18 cellular contexts compared by ENCODE assay signal in genomic region chr1:218201004-218201403, GRCh38.
A peak's percentile ranks its signal among the peaks of the same experiment; 100 is the strongest.
DNase-seq lines count a peak whose midpoint lies in the region; ATAC-seq and TF ChIP-seq lines count a peak whose summit lies in the region.
"Had no signal": no experiment of that assay in that cellular context is flagged by ENCODE, and none has a peak within 500 bp of the region (broad histone marks: within the 10 kb centered on the region; RNA-seq: fewer than 3 reads in every experiment).

No MANE protein-coding gene starts in this region.

- no peak overlapping the region for H3K27ac Mint-ChIP-seq in CD8-positive, alpha-beta memory T cell

- H3K4me1 ChIP-seq in HAP-1: peaks cover 32% of the 10 kb centered on the region
- no peaks in the 10 kb centered on the region for H3K4me1 ChIP-seq in Panc1 (ENCODE audit: control insufficient read depth, insufficient read depth, low read length)
- H3K4me1 ChIP-seq in foreskin keratinocyte: no peaks in the 10 kb centered on the region
- H3K4me1 ChIP-seq in CD8-positive, alpha-beta memory T cell (ENCODE audit: insufficient read depth, low read length): no peaks in the 10 kb centered on the region

- H3K9me3 Mint-ChIP-seq in CD8-positive, alpha-beta memory T cell: peaks cover 0 to 6% (median 2%) of the 10 kb centered on the region in 5 donors
- H3K9me3 Mint-ChIP-seq: H9 had no signal

- H3K27me3 ChIP-seq in HAP-1 (ENCODE audit: low read depth): no peaks in the 10 kb centered on the region
- no peaks in the 10 kb centered on the region for H3K27me3 ChIP-seq in Panc1 (ENCODE audit: control insufficient read depth, insufficient read depth, low read length)
- peaks cover 22% of the 10 kb centered on the region for H3K27me3 ChIP-seq in foreskin keratinocyte
- H3K27me3 ChIP-seq in CD8-positive, alpha-beta memory T cell (ENCODE audit: insufficient read depth, low read length, poor library complexity, severe bottlenecking): no peaks in the 10 kb centered on the region

- H3K4me3 ChIP-seq in AG10803 (ENCODE audit: low read length) (no peak overlapping the region), HAP-1 (peak overlapping the region; percentile 3), Panc1 (ENCODE audit: low read depth in 2 of 2, low read length in 2 of 2) (no peak overlapping the region)
- no peak overlapping the region for H3K4me3 ChIP-seq in CD8-positive, alpha-beta memory T cell (ENCODE audit: low read length)
- H3K4me3 ChIP-seq: K562, SK-N-MC had no signal

- POLR2A ChIA-PET in Panc1 (lab: Charles Lee): no interaction called here
- POLR2A ChIA-PET in CD8-positive, alpha-beta memory T cell (lab: Charles Lee): no interaction called here

- H3K4me1 Mint-ChIP-seq in CD8-positive, alpha-beta memory T cell: no peaks in the 10 kb centered on the region

- intact Hi-C loops in Panc1 (cut with micrococcal nuclease; ENCODE audit: unreplicated experiment): no loop called here

- CTCF ChIA-PET in Panc1 (lab: Charles Lee): no interaction called here
- CTCF ChIA-PET in CD8-positive, alpha-beta memory T cell (lab: Charles Lee): no interaction called here

- H3K4me3 Mint-ChIP-seq in CD8-positive, alpha-beta memory T cell: no peak overlapping the region
- H3K4me3 Mint-ChIP-seq: H9 had no signal

- H3K36me3 Mint-ChIP-seq in CD8-positive, alpha-beta memory T cell: no peaks in the 10 kb centered on the region

- H3K9me3 ChIP-seq in HAP-1 (no peaks in the 10 kb centered on the region), Panc1 (ENCODE audit: control insufficient read depth, insufficient read depth, low read depth, low read length) (no peaks in the 10 kb centered on the region)
- H3K9me3 ChIP-seq in CD8-positive, alpha-beta memory T cell (ENCODE audit: low read length): no peaks in the 10 kb centered on the region

- in situ Hi-C loops in HAP-1 (cut with MboI; ENCODE audit: low sequenced_read_pairs) (no loop called here), Panc1 (cut with HindIII; ENCODE audit: low pct_unique_long_range_greater_than_20kb, low sequenced_read_pairs) (no loop called here)

- ATAC-seq in Panc1: 0 out of 2 replicates have a peak, but pooled peaks have one; percentile 38
- ATAC-seq in foreskin keratinocyte: peak; percentile 43
- ATAC-seq: K562, Right ventricle myocardium inferior had no signal

- TF ChIP-seq CTCF in AG10803 (conservative IDR thresholded peaks at IDR 0.05; ENCODE audit: low read length): no peak
- TF ChIP-seq CTCF in Panc1 (IDR thresholded peaks at IDR 0.05): no peak
- no peak for TF ChIP-seq CTCF in foreskin keratinocyte (conservative IDR thresholded peaks at IDR 0.05)

- H3K27ac ChIP-seq in Panc1 (ENCODE audit: low read length) (no peak overlapping the region), foreskin keratinocyte (no peak overlapping the region)
- no peak overlapping the region for H3K27ac ChIP-seq in CD8-positive, alpha-beta memory T cell (ENCODE audit: low read depth, low read length)
- H3K27ac ChIP-seq: C4-2B, SK-N-MC had no signal

- peaks cover 0 to 3% of the 10 kb centered on the region in 2 donors for H3K27me3 Mint-ChIP-seq in CD8-positive, alpha-beta memory T cell

- DNase-seq in AG10803 (ENCODE audit: low read depth): peak; percentile 9
- peak; percentile 15 to 61 for DNase-seq in HAP-1 (ENCODE audit: low spot score in 2 of 2)
- DNase-seq in Panc1 (ENCODE audit: low read depth, low spot score): no peak
- no peak for DNase-seq in foreskin keratinocyte
- no peak for DNase-seq in stimulated activated naive CD4-positive, alpha-beta T cell treated with Interleukin-2 at 50 U/mL for 16 hours (lab: John Stamatoyannopoulos, UW)
- DNase-seq in NCI-H748 (lab: John Stamatoyannopoulos, UW; ENCODE audit: unreplicated experiment): no peak
- no peak for DNase-seq in occipital lobe (lab: John Stamatoyannopoulos, UW)
- no peak for DNase-seq in CD8-positive, alpha-beta memory T cell
- DNase-seq: DMS 273 treated with DMSO at 0.1 percent for 48 hours, H9, NCI-H1048, NCI-H2081 treated with DMSO at 0.1 percent for 48 hours, NCI-H446, NCI-H748 treated with DMSO at 0.1 percent for 48 hours had no signal

- BruUV-seq in Panc1 (replicated peaks; lab: Mats Ljungman, UMichigan): no TSS peak

- H3K36me3 ChIP-seq in HAP-1 (replicated peaks) (no peaks in the 10 kb centered on the region), Panc1 (ENCODE audit: control insufficient read depth, insufficient read depth, low read length) (no peaks in the 10 kb centered on the region)
- no peaks in the 10 kb centered on the region for H3K36me3 ChIP-seq in CD8-positive, alpha-beta memory T cell (ENCODE audit: insufficient read depth, low read length)

Comparison
In these comparisons a context has a peak if more than half of its experiments do, and no peak if none do; other contexts are left out.
1. DNase-seq: peak in AG10803 (single experiment) and HAP-1 (2 of 2); none in Panc1 (single experiment), foreskin keratinocyte (0 of 2), stimulated activated naive CD4-positive, alpha-beta T cell treated with Interleukin-2 at 50 U/mL for 16 hours (single experiment), NCI-H748 (single experiment), occipital lobe (single experiment) and CD8-positive, alpha-beta memory T cell (0 of 5).